ENCODE assay signal across 1 cellular context in the genomic region with DNA sequence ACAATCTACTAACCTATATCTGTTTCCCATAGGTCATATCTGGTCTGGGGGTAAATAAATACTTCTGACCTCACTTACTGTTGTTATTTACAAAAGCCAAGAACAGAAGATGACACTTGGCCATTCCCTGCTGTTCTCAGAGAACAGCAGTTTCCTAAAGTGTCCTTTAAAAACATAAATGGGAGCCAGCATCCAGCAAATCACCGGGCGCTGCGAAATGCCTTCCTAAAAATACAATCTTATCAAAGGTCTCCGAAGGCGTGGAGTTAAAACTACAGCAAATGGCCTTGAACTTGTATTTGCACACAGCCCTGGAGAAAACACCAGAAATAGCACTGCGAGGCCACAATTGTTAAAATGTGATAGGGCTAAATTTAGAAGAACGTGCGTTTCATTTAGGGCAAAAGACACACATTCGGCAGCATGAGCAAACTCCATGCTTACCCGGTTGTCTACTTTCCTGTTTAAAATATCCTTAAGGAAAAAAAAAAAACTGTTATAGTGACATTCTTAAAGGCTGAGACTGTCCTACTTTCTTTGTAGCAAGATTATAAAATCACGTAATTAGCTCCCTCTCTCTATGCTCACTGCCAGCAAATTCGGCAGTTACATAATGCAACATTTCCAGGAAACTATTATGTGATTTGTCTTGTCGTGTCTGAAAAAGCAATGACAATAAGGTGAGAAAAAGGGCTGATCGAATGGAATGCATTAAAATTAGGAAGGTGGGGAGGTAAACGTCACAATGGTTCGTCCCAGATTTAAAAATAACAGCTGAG.
TF ChIP-seq lines count a peak whose summit lies in the region.

No MANE protein-coding gene starts in this region.

TF ChIP-seq in IMR-90, 13 proteins besides CTCF, POLR2A, EP300 and RAD21:
- TF ChIP-seq CEBPB (IDR thresholded peaks at IDR 0.05; ENCODE audit: low read depth, low read length), result no peak
- TF ChIP-seq RFX5 (IDR thresholded peaks at IDR 0.05; ENCODE audit: low read depth, low read length), result no peak
- TF ChIP-seq SMC3 (IDR thresholded peaks at IDR 0.05; ENCODE audit: low read depth, low read length), result no peak
- TF ChIP-seq MAFK (IDR thresholded peaks at IDR 0.05; ENCODE audit: low read depth, low read length), result no peak
- TF ChIP-seq, protein P1, sequence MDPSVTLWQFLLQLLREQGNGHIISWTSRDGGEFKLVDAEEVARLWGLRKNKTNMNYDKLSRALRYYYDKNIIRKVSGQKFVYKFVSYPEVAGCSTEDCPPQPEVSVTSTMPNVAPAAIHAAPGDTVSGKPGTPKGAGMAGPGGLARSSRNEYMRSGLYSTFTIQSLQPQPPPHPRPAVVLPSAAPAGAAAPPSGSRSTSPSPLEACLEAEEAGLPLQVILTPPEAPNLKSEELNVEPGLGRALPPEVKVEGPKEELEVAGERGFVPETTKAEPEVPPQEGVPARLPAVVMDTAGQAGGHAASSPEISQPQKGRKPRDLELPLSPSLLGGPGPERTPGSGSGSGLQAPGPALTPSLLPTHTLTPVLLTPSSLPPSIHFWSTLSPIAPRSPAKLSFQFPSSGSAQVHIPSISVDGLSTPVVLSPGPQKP (IDR thresholded peaks at IDR 0.05; ENCODE audit: borderline replicate concordance, low read depth, low read length), result no peak
- TF ChIP-seq MXI1 (IDR thresholded peaks at IDR 0.05; ENCODE audit: borderline replicate concordance, low read depth, low read length), result peak; percentile 37; the same call in 1 of the 2 replicates
